ENCODE assay signal across 2 cellular contexts in genomic region chr7:127738859-127739258, GRCh38.
TF ChIP-seq lines count a peak whose summit lies in the region.

No MANE protein-coding gene starts in this region.

TF ChIP-seq in GM12891, 5 proteins besides CTCF, POLR2A, EP300 and RAD21 (continued from another document):
- TF ChIP-seq TAF1 (IDR thresholded peaks at IDR 0.05; ENCODE audit: low read depth, low read length) = no peak
- TF ChIP-seq SPI1 (IDR thresholded peaks at IDR 0.05; ENCODE audit: low read depth, low read length) = no peak; the same call in 1 of the 2 replicates

TF ChIP-seq in H1, 55 proteins besides CTCF, POLR2A, EP300 and RAD21 (continued from another document):
- TF ChIP-seq, protein P1, sequence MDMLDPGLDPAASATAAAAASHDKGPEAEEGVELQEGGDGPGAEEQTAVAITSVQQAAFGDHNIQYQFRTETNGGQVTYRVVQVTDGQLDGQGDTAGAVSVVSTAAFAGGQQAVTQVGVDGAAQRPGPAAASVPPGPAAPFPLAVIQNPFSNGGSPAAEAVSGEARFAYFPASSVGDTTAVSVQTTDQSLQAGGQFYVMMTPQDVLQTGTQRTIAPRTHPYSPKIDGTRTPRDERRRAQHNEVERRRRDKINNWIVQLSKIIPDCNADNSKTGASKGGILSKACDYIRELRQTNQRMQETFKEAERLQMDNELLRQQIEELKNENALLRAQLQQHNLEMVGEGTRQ (IDR thresholded peaks at IDR 0.05; ENCODE audit: low read length) = no peak
- no peak for TF ChIP-seq YY1 (IDR thresholded peaks at IDR 0.05; ENCODE audit: low read depth, low read length)
- no peak for TF ChIP-seq TAF1 (IDR thresholded peaks at IDR 0.05; ENCODE audit: low read depth, low read length)
- TF ChIP-seq CEBPB (IDR thresholded peaks at IDR 0.05; ENCODE audit: low read depth, low read length) = no peak
- no peak for TF ChIP-seq CREB1 (IDR thresholded peaks at IDR 0.05)
TF ChIP-seq in H1: peak in this region for 0.
